ENCODE assay signal across 23 cellular contexts in genomic region chr10:59582779-59583178, GRCh38.
"Had no signal": no experiment of that assay in that cellular context is flagged by ENCODE, and none has a peak within 500 bp of the region (broad histone marks: within the 10 kb centered on the region; RNA-seq: fewer than 3 reads in every experiment).

No MANE protein-coding gene starts in this region.

- H3K27me3 ChIP-seq: MG63 had no signal

- H3K9me3 ChIP-seq: MG63 had no signal

- H3K27ac ChIP-seq: RWPE1 had no signal

- H3K4me3 ChIP-seq: MG63 had no signal

- H3K36me3 ChIP-seq: MG63 had no signal

- ATAC-seq: Panc1, PC-3, T-cell had no signal

- DNase-seq: KBM-7; MG63; NCI-H1092; NCI-H1105 treated with DMSO at 0.1 percent for 48 hours; NCI-H1417 treated with DMSO at 0.1 percent for 48 hours; NCI-H146; NCI-H1694 treated with DMSO at 0.1 percent for 48 hours; NCI-H1930; NCI-H2081; NCI-H2171; NCI-H226; NCI-H446; NCI-H510A; NCI-H524 treated with DMSO at 0.1 percent for 48 hours; NCI-H69; NCI-H774; NK-92 treated with Interleukin-12 subunit alpha and Interleukin-12 subunit beta, amount 100 ng/mL, for 24 hours; PC-3; SHP77; SW 1271; T-cell had no signal
